9 cellular contexts compared by ENCODE assay signal in the genomic region with DNA sequence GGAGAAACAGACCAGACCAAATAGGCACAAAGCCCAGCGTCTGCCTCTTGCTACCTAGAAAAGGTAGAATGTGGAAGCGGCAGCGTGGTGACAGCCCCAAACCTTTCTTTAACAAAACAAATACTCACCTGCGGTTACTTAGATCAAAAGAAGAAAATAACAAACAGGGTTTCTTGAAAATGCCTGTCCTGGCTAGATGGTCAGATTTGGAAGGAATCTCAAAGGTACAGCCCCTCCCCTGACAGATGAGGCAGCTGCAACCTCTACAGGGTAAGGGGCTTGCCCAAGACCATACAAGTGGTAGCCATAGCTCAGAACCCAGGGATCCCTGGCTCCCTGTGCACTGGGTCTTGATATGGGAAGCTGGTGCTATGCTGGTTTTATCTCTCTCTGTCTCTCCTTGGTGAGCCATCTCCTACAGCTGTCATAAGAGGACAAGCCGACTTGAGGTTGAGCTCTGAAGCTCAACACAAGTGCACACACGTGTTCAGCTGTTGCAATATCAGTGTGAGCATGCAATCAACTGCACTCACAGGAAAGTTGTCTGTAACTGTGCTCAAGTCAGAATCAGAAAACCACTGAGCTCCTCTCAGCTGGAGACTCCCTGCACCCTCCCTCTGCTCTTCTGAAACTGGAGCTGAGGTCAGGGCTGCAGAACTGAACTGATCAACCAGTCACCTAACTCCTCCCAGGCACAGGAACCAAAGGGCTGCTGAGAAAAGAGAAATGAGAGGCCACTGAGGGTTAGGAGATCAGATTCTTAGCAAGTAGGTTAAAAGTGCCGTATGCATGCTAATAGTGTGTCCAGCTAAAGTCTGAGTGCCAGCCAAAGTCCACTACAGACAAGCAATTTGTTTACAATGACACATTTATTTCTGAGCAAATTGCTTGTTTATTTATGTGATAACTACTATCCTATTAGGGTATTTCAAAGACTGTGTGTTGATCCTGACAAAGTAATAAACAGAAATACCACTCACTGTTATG. TPM values are rescaled to one million over a fixed set of nuclear protein-coding genes. Genes with fewer than 3 reads are reported as not detected.
DNase-seq lines count a peak whose midpoint lies in the region; ATAC-seq and TF ChIP-seq lines count a peak whose summit lies in the region.
"Had no signal": no experiment of that assay in that cellular context is flagged by ENCODE, and none has a peak within 500 bp of the region (broad histone marks: within the 10 kb centered on the region; RNA-seq: fewer than 3 reads in every experiment).

No MANE protein-coding gene starts in this region.

- CTCF ChIA-PET in naive thymus-derived CD4-positive, alpha-beta T cell (lab: Charles Lee), result interaction anchor here (0.6 to 1.9 kb wide), 12 partner anchors 10 to 223 kb away, joined by 3 to 15 read pairs (median 4); no protein-coding TSS in a partner anchor

- ATAC-seq in GM21447 (IDR thresholded peaks at IDR 0.05; ENCODE audit: unreplicated experiment), result peak; percentile 97
- peak; percentile 76 for ATAC-seq in HG03575 (IDR thresholded peaks at IDR 0.05; ENCODE audit: extremely low read depth, insufficient number of reproducible peaks, low FRiP score, unreplicated experiment)
- peak; percentile 92 for ATAC-seq in naive thymus-derived CD4-positive, alpha-beta T cell

- H3K4me1 ChIP-seq in naive thymus-derived CD4-positive, alpha-beta T cell (ENCODE audit: control insufficient read depth in 2 of 2, insufficient read depth in 2 of 2, low read length in 2 of 2), result peaks cover 17 to 56% of the 10 kb centered on the region in 2 donors

- POLR2A ChIA-PET in naive thymus-derived CD4-positive, alpha-beta T cell (lab: Charles Lee), result interaction anchor here (0.6 to 10.1 kb wide), 20 partner anchors 9 to 466 kb away, joined by 3 to 375 read pairs (median 5); a partner anchor contains a TSS

- in situ Hi-C loops in GM13976 (cut with MboI; ENCODE audit: low sequenced_read_pairs, unreplicated experiment), result no loop called here

- H3K36me3 ChIP-seq in naive thymus-derived CD4-positive, alpha-beta T cell (ENCODE audit: control insufficient read depth in 2 of 3, insufficient read depth in 3 of 3, low read length in 3 of 3), result no peaks in the 10 kb centered on the region
- H3K36me3 ChIP-seq: suprapubic skin had no signal

- DNase-seq in GM13976 (ENCODE audit: low spot score), result peak; percentile 86
- peak; percentile 80 for DNase-seq in activated T-helper 1 cell treated with anti-CD3 and anti-CD28 coated beads, Interleukin-12 subunit alpha, Interleukin-12 subunit beta, Interleukin-2, Interleukin-4 antibody, amounts not matched to agents 30 ng/mL and 10 ng/mL and 1 ng/mL, durations not matched to agents 14 hours and 24 hours and 36 hours (ENCODE audit: low spot score)
- peak in 7 of 9 donors; percentile 43 to 75 (median 52) for DNase-seq in naive thymus-derived CD4-positive, alpha-beta T cell
- DNase-seq in AG08396 (ENCODE audit: low spot score), result no peak
- no peak for DNase-seq in retina
- no peak for DNase-seq in osteocyte (ENCODE audit: extremely low spot score, unreplicated experiment)

- H3K4me1 Mint-ChIP-seq in activated T-helper 1 cell treated with anti-CD3 and anti-CD28 coated beads, Interleukin-12 subunit alpha, Interleukin-12 subunit beta, Interleukin-2, Interleukin-4 antibody, amounts not matched to agents 30 ng/mL and 10 ng/mL and 1 ng/mL, durations not matched to agents 14 hours and 24 hours and 36 hours (ENCODE audit: low read depth), result peaks cover 65% of the 10 kb centered on the region
- peaks cover 34 to 84% (median 68%) of the 10 kb centered on the region in 7 donors for H3K4me1 Mint-ChIP-seq in naive thymus-derived CD4-positive, alpha-beta T cell
- peaks cover 4% of the 10 kb centered on the region for H3K4me1 Mint-ChIP-seq in osteocyte (ENCODE audit: unreplicated experiment)

- H3K9me3 ChIP-seq in naive thymus-derived CD4-positive, alpha-beta T cell (ENCODE audit: control insufficient read depth in 2 of 3, low read length in 3 of 3), result no peaks in the 10 kb centered on the region
- H3K9me3 ChIP-seq: suprapubic skin had no signal

- no peaks in the 10 kb centered on the region for H3K9me3 Mint-ChIP-seq in activated T-helper 1 cell treated with anti-CD3 and anti-CD28 coated beads, Interleukin-12 subunit alpha, Interleukin-12 subunit beta, Interleukin-2, Interleukin-4 antibody, amounts not matched to agents 30 ng/mL and 10 ng/mL and 1 ng/mL, durations not matched to agents 14 hours and 24 hours and 36 hours
- peaks cover 0 to 1% (median 0%) of the 10 kb centered on the region in 11 donors for H3K9me3 Mint-ChIP-seq in naive thymus-derived CD4-positive, alpha-beta T cell
- H3K9me3 Mint-ChIP-seq in osteocyte (ENCODE audit: unreplicated experiment), result no peaks in the 10 kb centered on the region

- H3K27me3 ChIP-seq in naive thymus-derived CD4-positive, alpha-beta T cell (ENCODE audit: control insufficient read depth in 2 of 2, insufficient read depth in 2 of 2, low read length in 2 of 2), result no peaks in the 10 kb centered on the region

- H3K27me3 Mint-ChIP-seq in activated T-helper 1 cell treated with anti-CD3 and anti-CD28 coated beads, Interleukin-12 subunit alpha, Interleukin-12 subunit beta, Interleukin-2, Interleukin-4 antibody, amounts not matched to agents 30 ng/mL and 10 ng/mL and 1 ng/mL, durations not matched to agents 14 hours and 24 hours and 36 hours (ENCODE audit: insufficient read depth), result no peaks in the 10 kb centered on the region
- H3K27me3 Mint-ChIP-seq in naive thymus-derived CD4-positive, alpha-beta T cell, result no peaks in the 10 kb centered on the region
- peaks cover 56% of the 10 kb centered on the region for H3K27me3 Mint-ChIP-seq in osteocyte (ENCODE audit: unreplicated experiment)

- TF ChIP-seq CTCF in GM13976 (IDR thresholded peaks at IDR 0.05; ENCODE audit: borderline replicate concordance, control extremely low read depth, extremely low read depth, insufficient read depth, missing control alignments) (no peak), osteocyte (IDR thresholded peaks at IDR 0.05) (no peak)

- intact Hi-C loops in activated T-helper 1 cell treated with anti-CD3 and anti-CD28 coated beads, Interleukin-12 subunit alpha, Interleukin-12 subunit beta, Interleukin-2, Interleukin-4 antibody, amounts not matched to agents 30 ng/mL and 10 ng/mL and 1 ng/mL, durations not matched to agents 14 hours and 24 hours and 36 hours (cut with micrococcal nuclease), result no loop called here
- intact Hi-C loops in naive thymus-derived CD4-positive, alpha-beta T cell (cut with micrococcal nuclease), result loop anchor here (1.0 kb wide), 3 partner anchors 18 to 54 kb away; a partner anchor contains a TSS

- H3K36me3 Mint-ChIP-seq in activated T-helper 1 cell treated with anti-CD3 and anti-CD28 coated beads, Interleukin-12 subunit alpha, Interleukin-12 subunit beta, Interleukin-2, Interleukin-4 antibody, amounts not matched to agents 30 ng/mL and 10 ng/mL and 1 ng/mL, durations not matched to agents 14 hours and 24 hours and 36 hours (ENCODE audit: low read depth), result no peaks in the 10 kb centered on the region
- peaks cover 0 to 5% (median 0%) of the 10 kb centered on the region in 5 donors for H3K36me3 Mint-ChIP-seq in naive thymus-derived CD4-positive, alpha-beta T cell
- no peaks in the 10 kb centered on the region for H3K36me3 Mint-ChIP-seq in osteocyte (ENCODE audit: unreplicated experiment)

- peak overlapping the region; percentile 67 for H3K4me3 Mint-ChIP-seq in activated T-helper 1 cell treated with anti-CD3 and anti-CD28 coated beads, Interleukin-12 subunit alpha, Interleukin-12 subunit beta, Interleukin-2, Interleukin-4 antibody, amounts not matched to agents 30 ng/mL and 10 ng/mL and 1 ng/mL, durations not matched to agents 14 hours and 24 hours and 36 hours
- H3K4me3 Mint-ChIP-seq in naive thymus-derived CD4-positive, alpha-beta T cell, result peak overlapping the region; percentile 60 to 84 (median 75)
- H3K4me3 Mint-ChIP-seq in osteocyte (ENCODE audit: unreplicated experiment), result no peak overlapping the region

- peak overlapping the region; percentile 61 for H3K27ac ChIP-seq in naive thymus-derived CD4-positive, alpha-beta T cell (ENCODE audit: low read depth, low read length)
- H3K27ac ChIP-seq: suprapubic skin had no signal

- peak overlapping the region; percentile 8 for H3K4me3 ChIP-seq in naive thymus-derived CD4-positive, alpha-beta T cell (ENCODE audit: low read length)
- H3K4me3 ChIP-seq: suprapubic skin had no signal

- H3K27ac Mint-ChIP-seq in activated T-helper 1 cell treated with anti-CD3 and anti-CD28 coated beads, Interleukin-12 subunit alpha, Interleukin-12 subunit beta, Interleukin-2, Interleukin-4 antibody, amounts not matched to agents 30 ng/mL and 10 ng/mL and 1 ng/mL, durations not matched to agents 14 hours and 24 hours and 36 hours, result peak overlapping the region; percentile 92
- H3K27ac Mint-ChIP-seq in naive thymus-derived CD4-positive, alpha-beta T cell, result peak overlapping the region; percentile 84 to 96 (median 92)
- no peak overlapping the region for H3K27ac Mint-ChIP-seq in osteocyte (ENCODE audit: unreplicated experiment)

RNA-seq across cellular contexts. Expression of a gene that starts 6.1 kb away (rescaled TPM):
- 50.4 and 51.7 TPM in 2 replicates for total RNA-seq in activated T-helper 1 cell treated with anti-CD3 and anti-CD28 coated beads, Interleukin-12 subunit alpha, Interleukin-12 subunit beta, Interleukin-2, Interleukin-4 antibody, amounts not matched to agents 30 ng/mL and 10 ng/mL and 1 ng/mL, durations not matched to agents 14 hours and 24 hours and 36 hours
- 10 to 100 TPM; 49.2 to 96.3 (median 50.8) TPM for total RNA-seq in naive thymus-derived CD4-positive, alpha-beta T cell
- polyA plus RNA-seq in naive thymus-derived CD4-positive, alpha-beta T cell, result 10 to 100 TPM; 10.4 to 17.3 TPM
- total RNA-seq in osteocyte, result 0.73 and 0.99 TPM in 2 replicates

RNA-seq across cellular contexts. Expression of a gene that starts 18.8 kb away (rescaled TPM):
- total RNA-seq in activated T-helper 1 cell treated with anti-CD3 and anti-CD28 coated beads, Interleukin-12 subunit alpha, Interleukin-12 subunit beta, Interleukin-2, Interleukin-4 antibody, amounts not matched to agents 30 ng/mL and 10 ng/mL and 1 ng/mL, durations not matched to agents 14 hours and 24 hours and 36 hours, result 206 and 217 TPM in 2 replicates
- 100 to 1,000 TPM; 103 to 263 (median 241) TPM for total RNA-seq in naive thymus-derived CD4-positive, alpha-beta T cell
- 10 to 100 TPM in 1 of 2 donors, 1 to 10 TPM in 1; 6.9 to 11.1 TPM for polyA plus RNA-seq in naive thymus-derived CD4-positive, alpha-beta T cell
- 30.1 and 32.2 TPM in 2 replicates for total RNA-seq in osteocyte

Comparison
In these comparisons a context has a peak if more than half of its experiments do, and no peak if none do; other contexts are left out.
1. DNase-seq: peak in GM13976 (single experiment), activated T-helper 1 cell treated with anti-CD3 and anti-CD28 coated beads, Interleukin-12 subunit alpha, Interleukin-12 subunit beta, Interleukin-2, Interleukin-4 antibody, amounts not matched to agents 30 ng/mL and 10 ng/mL and 1 ng/mL, durations not matched to agents 14 hours and 24 hours and 36 hours (single experiment) and naive thymus-derived CD4-positive, alpha-beta T cell (7 of 9); none in AG08396 (single experiment), retina (single experiment) and osteocyte (single experiment).
2. RNA of a gene that starts 6.1 kb away (total RNA-seq): 50.4 to 51.7 TPM in activated T-helper 1 cell treated with anti-CD3 and anti-CD28 coated beads, Interleukin-12 subunit alpha, Interleukin-12 subunit beta, Interleukin-2, Interleukin-4 antibody, amounts not matched to agents 30 ng/mL and 10 ng/mL and 1 ng/mL, durations not matched to agents 14 hours and 24 hours and 36 hours and 49.2 to 96.3 TPM in naive thymus-derived CD4-positive, alpha-beta T cell; 0.73 to 0.99 TPM in osteocyte; every median in the first group is over 10 times any median in the second.
3. Peak in every context shown above with its lines, with median percentiles within 50 percentile points of each other: ATAC-seq.